1 cellular context compared by ENCODE assay signal in the genomic region with DNA sequence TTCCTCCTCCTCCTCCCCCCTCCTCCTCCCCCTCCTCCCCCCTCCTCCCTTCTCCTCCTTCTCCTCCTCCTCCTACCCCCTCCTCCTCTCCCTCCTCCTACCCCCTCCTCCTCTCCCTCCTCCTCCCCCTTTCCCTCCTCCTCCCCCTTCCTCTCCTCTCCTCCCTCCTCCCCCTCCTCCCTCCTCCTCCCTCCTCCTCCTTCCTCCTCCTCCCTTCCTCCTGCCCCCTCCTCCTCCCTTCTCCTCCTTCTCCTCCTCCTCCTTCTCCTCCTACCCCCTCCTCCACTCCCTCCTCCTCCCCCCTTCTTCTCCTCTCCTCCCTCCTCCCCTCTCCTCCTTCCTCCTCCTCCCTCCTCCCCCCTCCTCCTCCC.
TF ChIP-seq lines count a peak whose summit lies in the region.

No MANE protein-coding gene starts in this region.

TF ChIP-seq in A549, 52 proteins besides CTCF, POLR2A, EP300 and RAD21:
- TF ChIP-seq FOSL2 (IDR thresholded peaks at IDR 0.05) (no peak), FOSL2 (CRISPR knock-in tag; IDR thresholded peaks at IDR 0.05) (no peak), KDM5A (IDR thresholded peaks at IDR 0.05) (no peak), EHMT2 (IDR thresholded peaks at IDR 0.05; ENCODE audit: low read depth) (no peak), CEBPB (IDR thresholded peaks at IDR 0.05) (no peak), FOSB (CRISPR knock-in tag; IDR thresholded peaks at IDR 0.05) (no peak), CBX2 (IDR thresholded peaks at IDR 0.05; ENCODE audit: borderline replicate concordance, low read depth) (no peak), ZSCAN20 (CRISPR knock-in tag; IDR thresholded peaks at IDR 0.05) (no peak), RARB (CRISPR knock-in tag; IDR thresholded peaks at IDR 0.05) (no peak), NR3C1 (IDR thresholded peaks at IDR 0.05) (no peak), TP53 (CRISPR knock-in tag; IDR thresholded peaks at IDR 0.05) (no peak), CHD2 (IDR thresholded peaks at IDR 0.05; ENCODE audit: low read length, partially characterized antibody) (no peak), HES2 (IDR thresholded peaks at IDR 0.05) (no peak), NPAS2 (CRISPR knock-in tag; IDR thresholded peaks at IDR 0.05; ENCODE audit: borderline replicate concordance) (no peak), MAFK (IDR thresholded peaks at IDR 0.05; ENCODE audit: partially characterized antibody) (no peak), HOXB5 (CRISPR knock-in tag; IDR thresholded peaks at IDR 0.05) (no peak), SREBF2 (IDR thresholded peaks at IDR 0.05) (no peak), KDM1A (IDR thresholded peaks at IDR 0.05; ENCODE audit: low read depth) (no peak), MAX (IDR thresholded peaks at IDR 0.05) (no peak), ZNF302 (CRISPR knock-in tag; IDR thresholded peaks at IDR 0.05) (no peak)
- TF ChIP-seq, protein P1, sequence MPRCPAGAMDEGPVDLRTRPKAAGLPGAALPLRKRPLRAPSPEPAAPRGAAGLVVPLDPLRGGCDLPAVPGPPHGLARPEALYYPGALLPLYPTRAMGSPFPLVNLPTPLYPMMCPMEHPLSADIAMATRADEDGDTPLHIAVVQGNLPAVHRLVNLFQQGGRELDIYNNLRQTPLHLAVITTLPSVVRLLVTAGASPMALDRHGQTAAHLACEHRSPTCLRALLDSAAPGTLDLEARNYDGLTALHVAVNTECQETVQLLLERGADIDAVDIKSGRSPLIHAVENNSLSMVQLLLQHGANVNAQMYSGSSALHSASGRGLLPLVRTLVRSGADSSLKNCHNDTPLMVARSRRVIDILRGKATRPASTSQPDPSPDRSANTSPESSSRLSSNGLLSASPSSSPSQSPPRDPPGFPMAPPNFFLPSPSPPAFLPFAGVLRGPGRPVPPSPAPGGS (IDR thresholded peaks at IDR 0.05), result no peak
